Comparison of ENCODE assay signal across 8 cellular contexts in the genomic region with DNA sequence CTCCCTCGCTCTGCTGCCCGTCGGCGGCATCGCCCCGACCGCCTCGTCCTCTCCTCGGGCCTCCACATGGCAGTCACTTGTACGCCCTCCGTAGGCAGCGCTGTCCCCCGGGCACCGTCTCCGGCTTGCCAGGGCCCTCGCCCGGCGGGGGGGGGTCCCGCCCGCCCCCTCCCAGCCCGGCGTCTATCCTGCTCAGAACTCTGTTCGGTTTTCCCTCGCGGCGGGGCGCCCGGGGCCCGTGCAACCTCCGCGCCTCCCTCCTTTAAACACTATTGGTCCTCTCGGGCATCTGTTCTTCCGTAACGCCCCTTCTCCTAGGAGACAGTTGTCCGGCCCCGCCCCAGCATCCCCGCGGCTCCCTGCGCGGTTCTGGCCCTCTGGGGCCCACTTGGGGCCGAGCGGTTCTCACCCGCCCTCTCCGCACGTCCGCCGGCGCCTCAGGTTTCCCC. TPM values are rescaled to one million over a fixed set of nuclear protein-coding genes. Genes with fewer than 3 reads are reported as not detected.
DNase-seq lines count a peak whose midpoint lies in the region; ATAC-seq, FAIRE-seq and TF ChIP-seq lines count a peak whose summit lies in the region.

No MANE protein-coding gene starts in this region.

- peak overlapping the region; percentile 92 for H3K4me3 Mint-ChIP-seq in central memory CD8-positive, alpha-beta T cell

- TF ChIP-seq CTCF in A549 (IDR thresholded peaks at IDR 0.05), result no peak
- TF ChIP-seq CTCF in kidney epithelial cell (IDR thresholded peaks at IDR 0.05; ENCODE audit: insufficient read depth, low read length, poor library complexity, severe bottlenecking), result no peak

- ATAC-seq in A549, result peak; percentile 88 to 89
- ATAC-seq in GM18858 (IDR thresholded peaks at IDR 0.05; ENCODE audit: unreplicated experiment), result peak; percentile 37
- peak; percentile 48 for ATAC-seq in HG03095 (IDR thresholded peaks at IDR 0.05; ENCODE audit: unreplicated experiment)
- peak; percentile 46 for ATAC-seq in central memory CD8-positive, alpha-beta T cell (replicated peaks; ENCODE audit: extremely low read depth, poor library complexity, severe bottlenecking)

- peaks cover 15% of the 10 kb centered on the region for H3K36me3 Mint-ChIP-seq in central memory CD8-positive, alpha-beta T cell (ENCODE audit: insufficient read depth)

- peak overlapping the region; percentile 92 for H3K27ac Mint-ChIP-seq in central memory CD8-positive, alpha-beta T cell (ENCODE audit: low read depth)

- H3K27me3 Mint-ChIP-seq in central memory CD8-positive, alpha-beta T cell, result no peaks in the 10 kb centered on the region

- no peak for FAIRE-seq in A549 (lab: Jason Lieb, UNC)

- no peak for TF ChIP-seq EP300 in A549 (IDR thresholded peaks at IDR 0.05)

- peaks cover 2% of the 10 kb centered on the region for H3K36me3 ChIP-seq in kidney epithelial cell (ENCODE audit: control insufficient read depth, insufficient read depth, low read length)

- peak overlapping the region; percentile 91 for H3K4me2 ChIP-seq in A549

- TF ChIP-seq RAD21 in A549 (conservative IDR thresholded peaks at IDR 0.05 in 1 of 2, IDR thresholded peaks at IDR 0.05 in 1 of 2), result no peak

- H3K27ac ChIP-seq in A549, result peak overlapping the region; percentile 89 to 95

- POLR2A ChIA-PET in A549 (lab: Yijun Ruan, JAX), result no interaction called here

- H3K4me1 Mint-ChIP-seq in central memory CD8-positive, alpha-beta T cell, result peaks cover 23% of the 10 kb centered on the region

- H3K4me3 ChIP-seq in A549 (peak overlapping the region; percentile 100), kidney epithelial cell (ENCODE audit: low read depth, low read length) (peak overlapping the region; percentile 71)

- H3K4me1 ChIP-seq in A549, result peaks cover 9% of the 10 kb centered on the region

- H3K27me3 ChIP-seq in kidney epithelial cell (ENCODE audit: control insufficient read depth, insufficient read depth, low read length), result no peaks in the 10 kb centered on the region

- no peaks in the 10 kb centered on the region for H3K9me3 ChIP-seq in A549

- WGBS in A549 (ENCODE audit: missing lambda C conversion rate), result 0% methylated on average over 11 of the region's 48 CpGs

- no peaks in the 10 kb centered on the region for H3K9me3 Mint-ChIP-seq in central memory CD8-positive, alpha-beta T cell

- DNase-seq in A549 (ENCODE audit: low read depth in 1 of 2, low spot score in 1 of 2), result peak; percentile 70 to 94
- peak; percentile 72 for DNase-seq in NCI-H2171 (lab: John Stamatoyannopoulos, UW)
- peak; percentile 47 for DNase-seq in activated CD4-positive, CD25-positive, alpha-beta regulatory T cell treated with anti-CD3 and anti-CD28 coated beads, Interleukin-2, amount 50 U/mL, for 16 hours (ENCODE audit: low read depth, low spot score)
- DNase-seq in central memory CD8-positive, alpha-beta T cell (ENCODE audit: low spot score in 2 of 2), result peak; percentile 28 to 33
- no peak for DNase-seq in kidney epithelial cell (ENCODE audit: low read depth)
- DNase-seq in stimulated activated CD4-positive, alpha-beta T cell treated with anti-CD3 and anti-CD28 coated beads, Interleukin-15, amount 100 ng/mL, for 48 hours (ENCODE audit: low read depth in 2 of 2), result peak; percentile 27 to 57

- TF ChIP-seq POLR2A in A549 (IDR thresholded peaks at IDR 0.05; ENCODE audit: low read length), result no peak

- CTCF ChIA-PET in A549 (lab: Yijun Ruan, JAX), result no interaction called here

TF ChIP-seq in A549, 52 proteins besides CTCF, POLR2A, EP300 and RAD21:
- peak; percentile 72 for TF ChIP-seq MAX (IDR thresholded peaks at IDR 0.05)
- TF ChIP-seq E2F6 (IDR thresholded peaks at IDR 0.05; ENCODE audit: borderline replicate concordance, low read depth), result peak; percentile 80
- TF ChIP-seq, protein P1, sequence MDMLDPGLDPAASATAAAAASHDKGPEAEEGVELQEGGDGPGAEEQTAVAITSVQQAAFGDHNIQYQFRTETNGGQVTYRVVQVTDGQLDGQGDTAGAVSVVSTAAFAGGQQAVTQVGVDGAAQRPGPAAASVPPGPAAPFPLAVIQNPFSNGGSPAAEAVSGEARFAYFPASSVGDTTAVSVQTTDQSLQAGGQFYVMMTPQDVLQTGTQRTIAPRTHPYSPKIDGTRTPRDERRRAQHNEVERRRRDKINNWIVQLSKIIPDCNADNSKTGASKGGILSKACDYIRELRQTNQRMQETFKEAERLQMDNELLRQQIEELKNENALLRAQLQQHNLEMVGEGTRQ (IDR thresholded peaks at IDR 0.05), result peak; percentile 22; the same call in 1 of the 2 replicates
- TF ChIP-seq JUN (IDR thresholded peaks at IDR 0.05), result 0 out of 5 replicates have a peak, but pooled peaks of 1 of the 2 experiments have one; percentile 10
- TF ChIP-seq HOXA7 (CRISPR knock-in tag; IDR thresholded peaks at IDR 0.05), result no peak

RNA-seq across cellular contexts. Expression of gene ODF2, which starts 0.8 kb away (rescaled TPM):
- polyA plus RNA-seq in A549 (2011; rRNA removed) (22.9 and 24.7 TPM in 2 replicates), A549 (2017; fragmentation: RNase III; extraction: RNeasy Plus Mini Kit Qiagen cat#74134 plus additional on column Dnase treatment) (29.6 to 32.0 TPM (median 30.5 TPM) in 3 replicates)
- 23.0 and 24.6 TPM in 2 replicates for polyA plus RNA-seq in A549 (2012; cell fraction: cytosol; rRNA removed)
- 74.3 and 90.1 TPM in 2 replicates for polyA plus RNA-seq in A549 (2012; cell fraction: nucleus; rRNA removed)
- 13.6 and 14.4 TPM in 2 replicates for polyA minus RNA-seq in A549 (2011; rRNA and poly(A)+ RNA removed)
- total RNA-seq in kidney epithelial cell, result 24.9 TPM in 2 replicates

RNA-seq across cellular contexts. Expression of gene CERCAM, which starts 36.0 kb away (rescaled TPM):
- 16.5 and 16.6 TPM in 2 replicates for polyA plus RNA-seq in A549 (2011; rRNA removed)
- polyA plus RNA-seq in A549 (2012; cell fraction: cytosol; rRNA removed), result 40.4 and 54.7 TPM in 2 replicates
- polyA plus RNA-seq in A549 (2012; cell fraction: nucleus; rRNA removed), result 77.9 and 93.5 TPM in 2 replicates
- polyA plus RNA-seq in A549 (2017; fragmentation: RNase III; extraction: RNeasy Plus Mini Kit Qiagen cat#74134 plus additional on column Dnase treatment), result 26.1 to 33.3 TPM (median 28.5 TPM) in 3 replicates
- 20.1 and 20.5 TPM in 2 replicates for polyA minus RNA-seq in A549 (2011; rRNA and poly(A)+ RNA removed)
- 105 and 114 TPM in 2 replicates for total RNA-seq in kidney epithelial cell

RNA-seq across cellular contexts. Expression of gene GLE1, which starts 47.9 kb away (rescaled TPM):
- polyA plus RNA-seq in A549 (2011; rRNA removed) (41.2 and 49.2 TPM in 2 replicates), A549 (2017; fragmentation: RNase III; extraction: RNeasy Plus Mini Kit Qiagen cat#74134 plus additional on column Dnase treatment) (30.2 to 31.5 TPM (median 30.3 TPM) in 3 replicates)
- polyA plus RNA-seq in A549 (2012; cell fraction: cytosol; rRNA removed), result 17.0 and 19.6 TPM in 2 replicates
- 16.7 and 20.8 TPM in 2 replicates for polyA plus RNA-seq in A549 (2012; cell fraction: nucleus; rRNA removed)
- polyA minus RNA-seq in A549 (2011; rRNA and poly(A)+ RNA removed), result 43.4 and 47.1 TPM in 2 replicates
- 30.3 and 31.7 TPM in 2 replicates for total RNA-seq in kidney epithelial cell

Comparison
In these comparisons a context has a peak if more than half of its experiments do, and no peak if none do; other contexts are left out.
1. ATAC-seq: peak in every context shown above with its lines; median percentile 88 in A549; 48 in HG03095; 46 in central memory CD8-positive, alpha-beta T cell; 37 in GM18858.